ENCODE assay signal across 8 cellular contexts in genomic region chr2:40554665-40555294, GRCh38.
DNase-seq lines count a peak whose midpoint lies in the region; ATAC-seq and TF ChIP-seq lines count a peak whose summit lies in the region.

No MANE protein-coding gene starts in this region.

- H3K27ac ChIP-seq in esophagus muscularis mucosa (replicated peaks in 1 of 4) (no peak overlapping the region), vagina (no peak overlapping the region)

- H3K27ac Mint-ChIP-seq in nephron = peak overlapping the region in 2 of 3 experiments; percentile 20 to 61

- no peak for TF ChIP-seq EP300 in esophagus muscularis mucosa (IDR thresholded peaks at IDR 0.05)

- WGBS in esophagus muscularis mucosa = 76% methylated on average over 5 of the region's 5 CpGs

- H3K27me3 ChIP-seq in esophagus muscularis mucosa = no peaks in the 10 kb centered on the region
- H3K27me3 ChIP-seq in vagina = no peaks in the 10 kb centered on the region

- TF ChIP-seq CTCF in esophagus muscularis mucosa (IDR thresholded peaks at IDR 0.05) (peak; percentile 89 to 93 (median 92)), nephron (IDR thresholded peaks at IDR 0.05; ENCODE audit: unreplicated experiment in 3 of 3) (peak; percentile 54 to 71 (median 56)), vagina (IDR thresholded peaks at IDR 0.05) (peak; percentile 42 to 79 (median 74))

- H3K27me3 Mint-ChIP-seq in nephron (ENCODE audit: low read depth) = no peaks in the 10 kb centered on the region

- peak; percentile 80 for ATAC-seq in GM18873 (IDR thresholded peaks at IDR 0.05; ENCODE audit: low FRiP score, unreplicated experiment)
- ATAC-seq in HG03066 (IDR thresholded peaks at IDR 0.05; ENCODE audit: low read depth, unreplicated experiment) = peak; percentile 90

- intact Hi-C loops in esophagus muscularis mucosa (cut with DNase I) (loop anchor here (2.0 to 5.0 kb wide), 2 partner anchors 102 to 642 kb away; partner anchors contain the start of gene SLC8A1), vagina (cut with DNase I) (loop anchor here (10.0 kb wide), 1 partner anchor 640 kb away; no protein-coding TSS in a partner anchor)

- DNase-seq in Ammon's horn (ENCODE audit: low spot score) = peak; percentile 54
- DNase-seq in NCI-H2081 treated with DMSO at 0.1 percent for 48 hours (lab: John Stamatoyannopoulos, UW) = peak; percentile 26
- peak; percentile 33 for DNase-seq in UCSD-AML1 (lab: John Stamatoyannopoulos, UW; ENCODE audit: unreplicated experiment)
- DNase-seq in esophagus muscularis mucosa (ENCODE audit: extremely low spot score) = no peak
- no peak for DNase-seq in vagina (ENCODE audit: extremely low spot score in 2 of 2)

- no peak overlapping the region for H3K4me3 Mint-ChIP-seq in nephron

- no peak for TF ChIP-seq POLR2A in esophagus muscularis mucosa (IDR thresholded peaks at IDR 0.05; ENCODE audit: low read depth)
- no peak for TF ChIP-seq POLR2A in vagina (IDR thresholded peaks at IDR 0.05)

- peaks cover 32% of the 10 kb centered on the region for H3K4me1 Mint-ChIP-seq in nephron

- H3K36me3 Mint-ChIP-seq in nephron (ENCODE audit: low read depth) = no peaks in the 10 kb centered on the region

- H3K4me1 ChIP-seq in esophagus muscularis mucosa = no peaks in the 10 kb centered on the region
- no peaks in the 10 kb centered on the region for H3K4me1 ChIP-seq in vagina

- H3K9me3 ChIP-seq in esophagus muscularis mucosa (no peaks in the 10 kb centered on the region), vagina (no peaks in the 10 kb centered on the region)

- H3K4me3 ChIP-seq in esophagus muscularis mucosa = no peak overlapping the region
- H3K4me3 ChIP-seq in vagina = no peak overlapping the region

- no peaks in the 10 kb centered on the region for H3K9me3 Mint-ChIP-seq in nephron

- H3K36me3 ChIP-seq in esophagus muscularis mucosa (no peaks in the 10 kb centered on the region), vagina (no peaks in the 10 kb centered on the region)

Comparison
In these comparisons a context has a peak if more than half of its experiments do, and no peak if none do; other contexts are left out.
1. DNase-seq: peak in Ammon's horn (single experiment), NCI-H2081 treated with DMSO at 0.1 percent for 48 hours (single experiment) and UCSD-AML1 (single experiment); none in esophagus muscularis mucosa (single experiment) and vagina (0 of 2).
2. Peak in every context shown above with its lines, with median percentiles within 50 percentile points of each other: CTCF ChIP-seq.